19 cellular contexts compared by ENCODE assay signal in the genomic region with DNA sequence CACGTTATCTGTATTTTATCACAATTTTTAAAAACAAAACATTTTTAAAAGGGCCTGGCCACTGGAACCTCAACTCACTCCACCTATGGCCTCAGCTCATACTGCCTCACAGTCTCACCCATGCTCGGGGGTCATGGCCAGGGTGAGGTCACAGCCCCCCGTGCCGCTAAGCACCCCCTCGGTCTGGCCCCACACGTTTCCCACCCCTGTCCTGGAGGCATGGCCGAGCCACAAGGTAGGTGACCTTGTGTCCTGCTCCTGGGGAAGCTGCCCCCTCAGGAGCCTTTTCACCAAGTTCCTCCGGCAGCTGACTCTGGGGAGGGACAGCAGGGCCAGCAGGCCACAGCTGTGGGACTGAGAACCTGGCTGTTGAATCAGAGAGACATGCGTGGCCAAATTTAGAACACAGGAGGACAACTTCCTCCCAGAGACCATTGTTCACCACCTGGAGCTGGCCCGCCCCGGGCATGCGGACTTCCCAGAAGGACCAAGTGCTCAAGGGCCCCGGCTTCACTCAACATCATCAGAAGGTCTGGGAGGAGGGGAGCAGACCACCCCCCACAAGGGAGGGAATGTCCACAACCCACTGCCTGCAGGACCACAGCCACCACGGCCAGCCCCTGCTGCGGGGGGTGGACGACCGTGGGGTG.
"Had no signal": no experiment of that assay in that cellular context is flagged by ENCODE, and none has a peak within 500 bp of the region (broad histone marks: within the 10 kb centered on the region; RNA-seq: fewer than 3 reads in every experiment).

No MANE protein-coding gene starts in this region.

- H3K27ac ChIP-seq: dorsolateral prefrontal cortex, sigmoid colon, uterus had no signal

- DNase-seq: activated CD4-positive, alpha-beta T cell treated with anti-CD3 and anti-CD28 coated beads, Interleukin-2, amount 50 U/mL, for 48 hours; activated CD8-positive, alpha-beta memory T cell treated with anti-CD3 and anti-CD28 coated beads, Interleukin-2, amount 10 ng/mL, durations not matched to agents 7 days and 5 days; activated effector memory CD4-positive, alpha-beta T cell treated with anti-CD3 and anti-CD28 coated beads, Interleukin-2, amount 50 U/mL, for 16 hours; activated T-cell treated with anti-CD3 and anti-CD28 coated beads, Interleukin-2, amount 50 U/mL, for 24 hours; amniotic stem cell; dorsolateral prefrontal cortex; glutamatergic neuron; naive B cell; sigmoid colon; stimulated activated CD4-positive, alpha-beta T cell treated with anti-CD3 and anti-CD28 coated beads, Interleukin-15, amount 100 ng/mL, for 24 hours; stimulated activated CD4-positive, alpha-beta T cell treated with anti-CD3 and anti-CD28 coated beads, Interleukin-4, amount 100 ng/mL, for 24 hours; SW 1271; uterus had no signal

- FAIRE-seq: endometrium, islet of Langerhans had no signal

- H3K4me3 ChIP-seq: dorsolateral prefrontal cortex, sigmoid colon, testis, uterus had no signal

- H3K36me3 ChIP-seq: sigmoid colon, uterus had no signal

- H3K9me3 ChIP-seq: sigmoid colon, testis, uterus had no signal

- H3K4me1 ChIP-seq: uterus had no signal

- ATAC-seq: activated CD4-positive, CD25-positive, alpha-beta regulatory T cell treated with anti-CD3 and anti-CD28 coated beads, Interleukin-2, amount 50 U/mL, for 24 hours; activated CD8-positive, alpha-beta memory T cell treated with anti-CD3 and anti-CD28 coated beads, Interleukin-2, amount 10 ng/mL, durations not matched to agents 7 days and 5 days; activated naive CD4-positive, alpha-beta T cell treated with anti-CD3 and anti-CD28 coated beads, Interleukin-2, amount 50 U/mL, for 72 hours; esophagus mucosa had no signal
